9 cellular contexts compared by ENCODE assay signal in the genomic region with DNA sequence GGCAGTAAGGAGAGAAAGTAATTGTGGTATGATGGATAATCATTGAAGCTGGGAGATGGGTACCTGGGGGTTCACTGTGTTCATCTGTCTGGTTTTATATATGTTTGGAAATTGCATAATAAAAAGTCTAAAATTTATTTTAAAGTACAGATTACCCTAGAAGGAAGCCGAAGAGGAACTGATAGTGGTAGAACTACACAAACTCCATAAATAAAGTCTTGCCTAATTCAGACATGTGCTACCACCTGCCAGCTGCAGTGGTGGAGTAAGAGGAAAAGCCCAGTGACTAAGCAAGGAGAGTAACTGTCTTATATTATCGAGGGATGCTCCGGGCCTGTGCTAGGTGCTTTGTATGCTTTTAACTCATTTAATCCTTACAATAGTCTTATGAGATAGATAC. TPM values are rescaled to one million over a fixed set of nuclear protein-coding genes. Genes with fewer than 3 reads are reported as not detected.
A peak's percentile ranks its signal among the peaks of the same experiment; 100 is the strongest.
DNase-seq lines count a peak whose midpoint lies in the region; ATAC-seq and TF ChIP-seq lines count a peak whose summit lies in the region.
"Had no signal": no experiment of that assay in that cellular context is flagged by ENCODE, and none has a peak within 500 bp of the region (broad histone marks: within the 10 kb centered on the region; RNA-seq: fewer than 3 reads in every experiment).

No MANE protein-coding gene starts in this region.

- WGBS in hepatocyte (ENCODE audit: low lambda C conversion rate, missing lambda C conversion rate): 75% methylated on average over 3 of the region's 3 CpGs

- H4K20me1 ChIP-seq in hepatocyte (ENCODE audit: insufficient read depth, poor library complexity, severe bottlenecking): no peaks in the 10 kb centered on the region

- H2AFZ ChIP-seq in hepatocyte: no peak overlapping the region

- H3K27me3 ChIP-seq in hepatocyte: peaks cover 5% of the 10 kb centered on the region
- peaks cover 9% of the 10 kb centered on the region for H3K27me3 ChIP-seq in SJCRH30

- H3K27ac ChIP-seq in hepatocyte (no peak overlapping the region), SJCRH30 (no peak overlapping the region)

- peaks cover 17% of the 10 kb centered on the region for H3K4me1 Mint-ChIP-seq in central memory CD8-positive, alpha-beta T cell
- H3K4me1 Mint-ChIP-seq in activated T-cell treated with anti-CD3 and anti-CD28 coated beads, Interleukin-2, amount 50 U/mL, for 4 hours (ENCODE audit: low read depth): peaks cover 12% of the 10 kb centered on the region

- no peak overlapping the region for H3K4me3 Mint-ChIP-seq in central memory CD8-positive, alpha-beta T cell
- no peak overlapping the region for H3K4me3 Mint-ChIP-seq in activated T-cell treated with anti-CD3 and anti-CD28 coated beads, Interleukin-2, amount 50 U/mL, for 4 hours
- H3K4me3 Mint-ChIP-seq: type B pancreatic cell had no signal

- ATAC-seq in GM18502 (IDR thresholded peaks at IDR 0.05; ENCODE audit: poor library complexity, unreplicated experiment) (peak; percentile 71), GM21619 (IDR thresholded peaks at IDR 0.05; ENCODE audit: unreplicated experiment) (peak; percentile 52), HG03460 (IDR thresholded peaks at IDR 0.05; ENCODE audit: unreplicated experiment) (peak; percentile 70)
- ATAC-seq in central memory CD8-positive, alpha-beta T cell (replicated peaks; ENCODE audit: extremely low read depth, poor library complexity, severe bottlenecking): no peak
- ATAC-seq in activated T-cell treated with anti-CD3 and anti-CD28 coated beads, Interleukin-2, amount 50 U/mL, for 4 hours: no peak

- no peaks in the 10 kb centered on the region for H3K9me2 ChIP-seq in hepatocyte (replicated peaks; ENCODE audit: insufficient read depth)

- H3K79me2 ChIP-seq in hepatocyte: no peaks in the 10 kb centered on the region

- H3K9me3 ChIP-seq in hepatocyte (ENCODE audit: low read depth) (no peaks in the 10 kb centered on the region), SJCRH30 (replicated peaks) (no peaks in the 10 kb centered on the region)

- H3K4me2 ChIP-seq in hepatocyte: no peak overlapping the region

- no peak for DNase-seq in central memory CD8-positive, alpha-beta T cell (ENCODE audit: low spot score in 2 of 2)
- DNase-seq in hepatocyte (ENCODE audit: low spot score) (no peak), SJCRH30 (no peak)
- no peak for DNase-seq in activated T-cell treated with anti-CD3 and anti-CD28 coated beads, Interleukin-2, amount 50 U/mL, for 4 hours
- DNase-seq in central memory CD4-positive, alpha-beta T cell: no peak

- no peak for TF ChIP-seq CTCF in hepatocyte (IDR thresholded peaks at IDR 0.05; ENCODE audit: poor library complexity)

- H3K27me3 Mint-ChIP-seq in central memory CD8-positive, alpha-beta T cell: peaks cover 29% of the 10 kb centered on the region
- H3K27me3 Mint-ChIP-seq in activated T-cell treated with anti-CD3 and anti-CD28 coated beads, Interleukin-2, amount 50 U/mL, for 4 hours (ENCODE audit: low read depth): peaks cover 4% of the 10 kb centered on the region

- H3K36me3 ChIP-seq in hepatocyte (replicated peaks; ENCODE audit: insufficient read depth, low read depth): no peaks in the 10 kb centered on the region
- no peaks in the 10 kb centered on the region for H3K36me3 ChIP-seq in SJCRH30

- H3K36me3 Mint-ChIP-seq in central memory CD8-positive, alpha-beta T cell (ENCODE audit: insufficient read depth): peaks cover 1% of the 10 kb centered on the region
- no peaks in the 10 kb centered on the region for H3K36me3 Mint-ChIP-seq in activated T-cell treated with anti-CD3 and anti-CD28 coated beads, Interleukin-2, amount 50 U/mL, for 4 hours (ENCODE audit: insufficient read depth)
- H3K36me3 Mint-ChIP-seq: type B pancreatic cell had no signal

- peak overlapping the region; percentile 14 for H3K27ac Mint-ChIP-seq in central memory CD8-positive, alpha-beta T cell (ENCODE audit: low read depth)
- H3K27ac Mint-ChIP-seq: type B pancreatic cell had no signal

- H3K9me3 Mint-ChIP-seq in central memory CD8-positive, alpha-beta T cell: no peaks in the 10 kb centered on the region
- H3K9me3 Mint-ChIP-seq in activated T-cell treated with anti-CD3 and anti-CD28 coated beads, Interleukin-2, amount 50 U/mL, for 4 hours: no peaks in the 10 kb centered on the region
- H3K9me3 Mint-ChIP-seq: type B pancreatic cell had no signal

- H3K4me3 ChIP-seq in hepatocyte: no peak overlapping the region
- no peak overlapping the region for H3K4me3 ChIP-seq in SJCRH30

- H3K4me1 ChIP-seq in hepatocyte (ENCODE audit: insufficient read depth) (no peaks in the 10 kb centered on the region), SJCRH30 (no peaks in the 10 kb centered on the region)

RNA-seq across cellular contexts. Expression of gene HNRNPU, which starts 56.6 kb away (rescaled TPM):
- total RNA-seq in hepatocyte: 316 and 321 TPM in 2 replicates
- 293 and 298 TPM in 2 replicates for polyA plus RNA-seq in hepatocyte
- total RNA-seq in SJCRH30 (2014; rRNA removed; shearing (Covaris generic)): 595 and 602 TPM in 2 replicates
- total RNA-seq in activated T-cell treated with anti-CD3 and anti-CD28 coated beads, Interleukin-2, amount 50 U/mL, for 4 hours: 100 to 1,000 TPM; 606 to 649 (median 640) TPM

Comparison
In these comparisons a context has a peak if more than half of its experiments do, and no peak if none do; other contexts are left out.
1. ATAC-seq: peak in GM18502 (single experiment), GM21619 (single experiment) and HG03460 (single experiment); none in central memory CD8-positive, alpha-beta T cell (single experiment) and activated T-cell treated with anti-CD3 and anti-CD28 coated beads, Interleukin-2, amount 50 U/mL, for 4 hours (0 of 2).